In genomic region chr17:77382966-77383612, GRCh38 we compare ENCODE assay signal across 11 cellular contexts.
DNase-seq lines count a peak whose midpoint lies in the region; ATAC-seq and TF ChIP-seq lines count a peak whose summit lies in the region.
"Had no signal": no experiment of that assay in that cellular context is flagged by ENCODE, and none has a peak within 500 bp of the region (broad histone marks: within the 10 kb centered on the region; RNA-seq: fewer than 3 reads in every experiment).

No MANE protein-coding gene starts in this region.

- H3K9me3 ChIP-seq in HUES6 (ENCODE audit: control insufficient read depth, insufficient read depth, low read depth, low read length) = no peaks in the 10 kb centered on the region
- H3K9me3 ChIP-seq: pancreas had no signal

- DNase-seq in AG20443 (ENCODE audit: low spot score) = peak; percentile 62
- DNase-seq in effector memory CD8-positive, alpha-beta T cell = no peak
- DNase-seq in nephron progenitor cell = no peak
- DNase-seq in mesenteric fat pad (ENCODE audit: low spot score) = no peak
- DNase-seq in stimulated activated CD8-positive, alpha-beta memory T cell treated with anti-CD3 and anti-CD28 coated beads, Interleukin-4, amount 100 ng/mL, for 48 hours = no peak
- DNase-seq: cerebellar nuclear complex, SHP77 treated with DMSO at 0.1 percent for 48 hours had no signal

- H3K36me3 Mint-ChIP-seq in effector memory CD8-positive, alpha-beta T cell (ENCODE audit: insufficient read depth) = peaks cover 20% of the 10 kb centered on the region
- no peaks in the 10 kb centered on the region for H3K36me3 Mint-ChIP-seq in nephron progenitor cell (ENCODE audit: low read depth)

- H3K4me3 Mint-ChIP-seq in effector memory CD8-positive, alpha-beta T cell = peak overlapping the region; percentile 83 to 85
- peak overlapping the region; percentile 20 for H3K4me3 Mint-ChIP-seq in nephron progenitor cell

- TF ChIP-seq CTCF in nephron progenitor cell (IDR thresholded peaks at IDR 0.05) = no peak

- peak overlapping the region; percentile 73; the same call in 1 of the 2 replicates for H3K27ac ChIP-seq in HUES6 (ENCODE audit: low read depth, low read length)

- no peak overlapping the region for H3K4me3 ChIP-seq in HUES6 (ENCODE audit: low read depth, low read length)
- H3K4me3 ChIP-seq: pancreas had no signal

- ATAC-seq in effector memory CD8-positive, alpha-beta T cell (replicated peaks) = peak; percentile 6
- ATAC-seq in GM21390 (IDR thresholded peaks at IDR 0.05; ENCODE audit: unreplicated experiment) (no peak), HG02870 (IDR thresholded peaks at IDR 0.05; ENCODE audit: unreplicated experiment) (no peak)

- peaks cover 71 to 76% of the 10 kb centered on the region in 2 donors for H3K4me1 Mint-ChIP-seq in effector memory CD8-positive, alpha-beta T cell (ENCODE audit: low read depth in 2 of 2)
- H3K4me1 Mint-ChIP-seq in nephron progenitor cell = peaks cover 97% of the 10 kb centered on the region

- 0 out of 2 replicates have a peak, but pooled peaks cover 3% of the 10 kb centered on the region for H3K36me3 ChIP-seq in HUES6 (ENCODE audit: control insufficient read depth, insufficient read depth, low read length)
- H3K36me3 ChIP-seq: pancreas had no signal

- H3K27me3 Mint-ChIP-seq in effector memory CD8-positive, alpha-beta T cell = no peaks in the 10 kb centered on the region
- H3K27me3 Mint-ChIP-seq in nephron progenitor cell (ENCODE audit: low read depth, poor library complexity) = peaks cover 3% of the 10 kb centered on the region

- no peaks in the 10 kb centered on the region for H3K9me3 Mint-ChIP-seq in effector memory CD8-positive, alpha-beta T cell
- no peaks in the 10 kb centered on the region for H3K9me3 Mint-ChIP-seq in nephron progenitor cell

- H3K27ac Mint-ChIP-seq in effector memory CD8-positive, alpha-beta T cell = peak overlapping the region; percentile 78 to 84
- H3K27ac Mint-ChIP-seq in nephron progenitor cell = peak overlapping the region; percentile 42

- peak overlapping the region; percentile 30 for H3K9ac ChIP-seq in HUES6 (ENCODE audit: low read length)

- H3K4me1 ChIP-seq in HUES6 (ENCODE audit: control insufficient read depth, insufficient read depth, low read length) = peaks cover 81% of the 10 kb centered on the region

- no peaks in the 10 kb centered on the region for H3K27me3 ChIP-seq in HUES6 (ENCODE audit: control insufficient read depth, insufficient read depth, low read length)
